ENCODE assay signal across 8 cellular contexts in genomic region chr1:155309423-155310021, GRCh38. TPM values are rescaled to one million over a fixed set of nuclear protein-coding genes. Genes with fewer than 3 reads are reported as not detected.
DNase-seq lines count a peak whose midpoint lies in the region; TF ChIP-seq lines count a peak whose summit lies in the region.

No MANE protein-coding gene starts in this region.

- H3K4me1 ChIP-seq in breast epithelium (peaks cover 0 to 9% of the 10 kb centered on the region in 2 donors), tibial artery (peaks cover 0 to 25% (median 15%) of the 10 kb centered on the region in 4 donors)

- peak; percentile 67 for DNase-seq in COR-L47 (lab: John Stamatoyannopoulos, UW)
- no peak for DNase-seq in breast epithelium (ENCODE audit: low spot score in 2 of 2)
- DNase-seq in lower leg skin (ENCODE audit: low spot score in 2 of 2): no peak
- DNase-seq in tibial artery: no peak
- DNase-seq in GF-D8 (lab: John Stamatoyannopoulos, UW): no peak
- DNase-seq in activated gamma-delta T cell (lab: John Stamatoyannopoulos, UW): no peak
- no peak for DNase-seq in NCI-H1092 treated with DMSO at 0.1 percent for 48 hours (lab: John Stamatoyannopoulos, UW)

- H3K27me3 ChIP-seq in breast epithelium: no peaks in the 10 kb centered on the region
- H3K27me3 ChIP-seq in tibial artery: no peaks in the 10 kb centered on the region

- H3K36me3 ChIP-seq in KOPT-K1 (ENCODE audit: insufficient read depth, low read length): peaks cover 43% of the 10 kb centered on the region
- H3K36me3 ChIP-seq in breast epithelium: no peaks in the 10 kb centered on the region
- H3K36me3 ChIP-seq in tibial artery: peaks cover 0 to 32% (median 4%) of the 10 kb centered on the region in 3 donors

- H3K4me3 ChIP-seq in breast epithelium: peak overlapping the region; percentile 57 to 74 (median 71)
- H3K4me3 ChIP-seq in lower leg skin (ENCODE audit: low read depth, poor library complexity, severe bottlenecking): peak overlapping the region; percentile 71
- peak overlapping the region; percentile 61 to 80 for H3K4me3 ChIP-seq in tibial artery

- H3K27ac ChIP-seq in KOPT-K1 (ENCODE audit: low read depth, low read length, poor library complexity, severe bottlenecking): peak overlapping the region; percentile 96
- peak overlapping the region; percentile 81 to 92 for H3K27ac ChIP-seq in breast epithelium
- peak overlapping the region; percentile 81 to 83 for H3K27ac ChIP-seq in tibial artery

- no peak for TF ChIP-seq CTCF in breast epithelium (IDR thresholded peaks at IDR 0.05)
- no peak for TF ChIP-seq CTCF in lower leg skin (IDR thresholded peaks at IDR 0.05)
- no peak for TF ChIP-seq CTCF in tibial artery (IDR thresholded peaks at IDR 0.05)

- TF ChIP-seq POLR2A in breast epithelium (IDR thresholded peaks at IDR 0.05) (no peak), lower leg skin (IDR thresholded peaks at IDR 0.05) (no peak)

- H3K9me3 ChIP-seq in KOPT-K1 (ENCODE audit: insufficient read depth, low read length, poor library complexity, severe bottlenecking) (no peaks in the 10 kb centered on the region), breast epithelium (no peaks in the 10 kb centered on the region), tibial artery (no peaks in the 10 kb centered on the region)

- 1 to 19% methylated on average over 5 to 11 of the region's 11 CpGs for WGBS in lower leg skin, 2 donors

- intact Hi-C loops in breast epithelium (cut with DNase I; ENCODE audit: low total_unique reads) (no loop called here), lower leg skin (cut with DNase I; ENCODE audit: low total_unique reads) (no loop called here), tibial artery (cut with DNase I; ENCODE audit: low total_unique reads) (no loop called here)

RNA-seq across cellular contexts. Expression of gene FDPS, which starts 0.9 kb away (rescaled TPM):
- total RNA-seq in breast epithelium: 100 to 1,000 TPM in 1 of 3 donors, 10 to 100 TPM in 2; 84.2 to 102 (median 93.1) TPM
- total RNA-seq in lower leg skin: 100 to 1,000 TPM in 3 of 4 donors, 10 to 100 TPM in 1; 98.5 to 185 (median 141) TPM

RNA-seq across cellular contexts. Expression of gene PKLR, which starts 8.3 kb away (rescaled TPM):
- total RNA-seq in breast epithelium (under 1 TPM in 1 of 3 donors, not detected in 2; 0.33 TPM), lower leg skin (1 to 10 TPM in 2 of 4 donors, under 1 TPM in 2; 0.13 to 1.7 (median 0.77) TPM)

RNA-seq across cellular contexts. Expression of gene RUSC1, which starts 11.2 kb away (rescaled TPM):
- total RNA-seq in breast epithelium (10 to 100 TPM; 14.1 to 22.4 (median 14.4) TPM), lower leg skin (10 to 100 TPM; 33.7 to 42.2 (median 41.1) TPM)

RNA-seq across cellular contexts. Expression of gene HCN3, which starts 32.3 kb away (rescaled TPM):
- total RNA-seq in breast epithelium (1 to 10 TPM; 1.3 to 2.3 (median 2.3) TPM), lower leg skin (1 to 10 TPM; 5.4 to 8.5 (median 6.4) TPM)

RNA-seq across cellular contexts. Expression of gene CLK2, which starts 36.2 kb away (rescaled TPM):
- 10 to 100 TPM; 29.1 to 53.4 (median 48.7) TPM for total RNA-seq in breast epithelium
- total RNA-seq in lower leg skin: 10 to 100 TPM; 24.6 to 55.8 (median 38.0) TPM
